In genomic region chr2:37647941-37648315, GRCh38 we compare ENCODE assay signal across 10 cellular contexts. TPM values are rescaled to one million over a fixed set of nuclear protein-coding genes. Genes with fewer than 3 reads are reported as not detected.
DNase-seq lines count a peak whose midpoint lies in the region; ATAC-seq and TF ChIP-seq lines count a peak whose summit lies in the region.
"Had no signal": no experiment of that assay in that cellular context is flagged by ENCODE, and none has a peak within 500 bp of the region (broad histone marks: within the 10 kb centered on the region; RNA-seq: fewer than 3 reads in every experiment).

No MANE protein-coding gene starts in this region.

- ATAC-seq in activated naive CD4-positive, alpha-beta T cell treated with anti-CD3 and anti-CD28 coated beads, Interleukin-2, amount 50 U/mL, for 72 hours: no peak
- ATAC-seq in GM18870 (IDR thresholded peaks at IDR 0.05; ENCODE audit: unreplicated experiment) (no peak), GM21786 (IDR thresholded peaks at IDR 0.05; ENCODE audit: unreplicated experiment) (no peak)

- H4K8ac ChIP-seq in mesendoderm (ENCODE audit: low read depth, low read length): no peak overlapping the region

- H2BK5ac ChIP-seq in mesendoderm (ENCODE audit: low read length): no peak overlapping the region

- no peak overlapping the region for H3K4me3 Mint-ChIP-seq in activated naive CD4-positive, alpha-beta T cell treated with anti-CD3 and anti-CD28 coated beads for 36 hours

- H3K4me1 Mint-ChIP-seq in activated naive CD4-positive, alpha-beta T cell treated with anti-CD3 and anti-CD28 coated beads for 36 hours (ENCODE audit: low read depth): peaks cover 67% of the 10 kb centered on the region

- TF ChIP-seq CTCF in adrenal gland (IDR thresholded peaks at IDR 0.05): no peak
- TF ChIP-seq CTCF in tibial artery (IDR thresholded peaks at IDR 0.05): no peak

- no peak overlapping the region for H3K56ac ChIP-seq in mesendoderm (ENCODE audit: low read length)

- no peak overlapping the region for H3K23ac ChIP-seq in mesendoderm (ENCODE audit: low read length)

- H3K4ac ChIP-seq in mesendoderm (ENCODE audit: low read depth, low read length): no peak overlapping the region

- peaks cover 32% of the 10 kb centered on the region for H3K36me3 Mint-ChIP-seq in activated naive CD4-positive, alpha-beta T cell treated with anti-CD3 and anti-CD28 coated beads for 36 hours (ENCODE audit: low read depth)
- peaks cover 34 to 62% of the 10 kb centered on the region in 2 donors for H3K36me3 Mint-ChIP-seq in activated naive CD4-positive, alpha-beta T cell treated with anti-CD3 and anti-CD28 coated beads, Interleukin-2, amount 50 U/mL, for 72 hours

- 52 to 67% (median 53%) methylated on average over 2 of the region's 2 CpGs for WGBS in adrenal gland, 4 donors
- no CpG with 5 or more reads among the region's 2 CpGs for WGBS in mesendoderm (ENCODE audit: extremely low coverage, insufficient coverage, low lambda C conversion rate)

- H3K9me3 ChIP-seq in adrenal gland (replicated peaks in 1 of 3) (no peaks in the 10 kb centered on the region), muscle layer of colon (ENCODE audit: low read length) (no peaks in the 10 kb centered on the region), tibial artery (no peaks in the 10 kb centered on the region)
- H3K9me3 ChIP-seq: HAP-1 had no signal

- H3K9me3 Mint-ChIP-seq in activated naive CD4-positive, alpha-beta T cell treated with anti-CD3 and anti-CD28 coated beads for 36 hours: peaks cover 3% of the 10 kb centered on the region
- peaks cover 3 to 17% of the 10 kb centered on the region in 2 donors for H3K9me3 Mint-ChIP-seq in activated naive CD4-positive, alpha-beta T cell treated with anti-CD3 and anti-CD28 coated beads, Interleukin-2, amount 50 U/mL, for 72 hours

- H3K4me2 ChIP-seq in mesendoderm (ENCODE audit: low read length): no peak overlapping the region

- DNase-seq in activated naive CD4-positive, alpha-beta T cell treated with anti-CD3 and anti-CD28 coated beads for 36 hours: no peak
- DNase-seq in activated naive CD4-positive, alpha-beta T cell treated with anti-CD3 and anti-CD28 coated beads, Interleukin-2, amount 50 U/mL, for 72 hours (ENCODE audit: low spot score in 2 of 2): no peak
- DNase-seq in adrenal gland (no peak), tibial artery (no peak), mesendoderm (no peak)
- DNase-seq: NCI-H526 treated with DMSO at 0.1 percent for 48 hours had no signal

- H3K79me1 ChIP-seq in mesendoderm (ENCODE audit: low read length): peaks cover 31% of the 10 kb centered on the region

- no peak overlapping the region for H2BK15ac ChIP-seq in mesendoderm (replicated peaks; ENCODE audit: low read depth)

- H3K79me2 ChIP-seq in mesendoderm (ENCODE audit: control insufficient read depth, insufficient read depth, low read length): peaks cover 26% of the 10 kb centered on the region

- intact Hi-C loops in activated naive CD4-positive, alpha-beta T cell treated with anti-CD3 and anti-CD28 coated beads for 36 hours (cut with micrococcal nuclease): loop anchor here (1.0 kb wide), 2 partner anchors 8 to 13 kb away; no protein-coding TSS in a partner anchor
- intact Hi-C loops in adrenal gland (cut with DNase I) (no loop called here), tibial artery (cut with DNase I; ENCODE audit: low total_unique reads) (no loop called here)

- H3K27ac ChIP-seq in adrenal gland: peak overlapping the region in 3 of 5 donors; percentile 45 to 82 (median 63)
- H3K27ac ChIP-seq in muscle layer of colon (ENCODE audit: low read depth, low read length): peak overlapping the region; percentile 13
- peak overlapping the region; percentile 21 to 41 for H3K27ac ChIP-seq in tibial artery
- H3K27ac ChIP-seq in mesendoderm (ENCODE audit: low read depth, low read length): no peak overlapping the region

- no peak overlapping the region for H3K9ac ChIP-seq in muscle layer of colon (ENCODE audit: low read length)
- no peak overlapping the region for H3K9ac ChIP-seq in mesendoderm (ENCODE audit: low read length)

- H3K36me3 ChIP-seq in adrenal gland (replicated peaks in 1 of 2): no peaks in the 10 kb centered on the region
- peaks cover 29% of the 10 kb centered on the region for H3K36me3 ChIP-seq in muscle layer of colon (ENCODE audit: insufficient read depth, low read length)
- peaks cover 18 to 25% (median 24%) of the 10 kb centered on the region in 3 donors for H3K36me3 ChIP-seq in tibial artery
- H3K36me3 ChIP-seq in mesendoderm (ENCODE audit: control insufficient read depth, insufficient read depth, low read length): no peaks in the 10 kb centered on the region

- no peak for TF ChIP-seq POLR2A in adrenal gland (IDR thresholded peaks at IDR 0.05)

- H3K27me3 ChIP-seq in adrenal gland: no peaks in the 10 kb centered on the region
- H3K27me3 ChIP-seq in muscle layer of colon (ENCODE audit: control insufficient read depth in 1 of 2, insufficient read depth in 2 of 2, low read length in 2 of 2): no peaks in the 10 kb centered on the region
- no peaks in the 10 kb centered on the region for H3K27me3 ChIP-seq in tibial artery
- no peaks in the 10 kb centered on the region for H3K27me3 ChIP-seq in mesendoderm (ENCODE audit: insufficient read depth, low read length, poor library complexity)

- H3K27me3 Mint-ChIP-seq in activated naive CD4-positive, alpha-beta T cell treated with anti-CD3 and anti-CD28 coated beads for 36 hours (ENCODE audit: low read depth): no peaks in the 10 kb centered on the region

- H3K18ac ChIP-seq in mesendoderm (ENCODE audit: low read length): no peak overlapping the region

- H3K4me1 ChIP-seq in adrenal gland (replicated peaks in 1 of 2): peaks cover 2 to 43% of the 10 kb centered on the region in 2 donors
- peaks cover 69% of the 10 kb centered on the region for H3K4me1 ChIP-seq in muscle layer of colon (ENCODE audit: insufficient read depth, low read length)
- peaks cover 0 to 86% (median 44%) of the 10 kb centered on the region in 4 donors for H3K4me1 ChIP-seq in tibial artery
- H3K4me1 ChIP-seq in mesendoderm (ENCODE audit: control insufficient read depth, low read depth, low read length): peaks cover 3% of the 10 kb centered on the region
- H3K4me1 ChIP-seq: HAP-1 had no signal

- H2BK120ac ChIP-seq in mesendoderm (ENCODE audit: low read depth, low read length): no peak overlapping the region

- no peak overlapping the region for H4K5ac ChIP-seq in mesendoderm (ENCODE audit: low read length)

- CTCF ChIA-PET in activated naive CD4-positive, alpha-beta T cell treated with anti-CD3 and anti-CD28 coated beads for 36 hours (lab: Charles Lee): interaction anchor here (0.8 to 1.3 kb wide), 3 partner anchors 9 to 184 kb away, joined by 3 to 4 read pairs (median 3); no protein-coding TSS in a partner anchor

- peak overlapping the region; percentile 78 for H3K27ac Mint-ChIP-seq in activated naive CD4-positive, alpha-beta T cell treated with anti-CD3 and anti-CD28 coated beads for 36 hours
- H3K27ac Mint-ChIP-seq in activated naive CD4-positive, alpha-beta T cell treated with anti-CD3 and anti-CD28 coated beads, Interleukin-2, amount 50 U/mL, for 72 hours: peak overlapping the region in 1 of 2 donors; percentile 31

- H3K4me3 ChIP-seq in adrenal gland: no peak overlapping the region
- H3K4me3 ChIP-seq in muscle layer of colon (ENCODE audit: low read depth in 1 of 2, low read length in 2 of 2): peak overlapping the region in 1 of 2 donors; percentile 0
- no peak overlapping the region for H3K4me3 ChIP-seq in tibial artery
- no peak overlapping the region for H3K4me3 ChIP-seq in mesendoderm (ENCODE audit: low read length)
- H3K4me3 ChIP-seq: HAP-1 had no signal

- H2AK5ac ChIP-seq in mesendoderm (ENCODE audit: low read length): no peak overlapping the region

RNA-seq across cellular contexts. Expression of gene CDC42EP3, which starts 23.5 kb away (rescaled TPM):
- total RNA-seq in activated naive CD4-positive, alpha-beta T cell treated with anti-CD3 and anti-CD28 coated beads for 36 hours: 1 to 10 TPM; 8.5 to 9.4 TPM
- 10 to 100 TPM; 11.1 to 12.5 TPM for total RNA-seq in activated naive CD4-positive, alpha-beta T cell treated with anti-CD3 and anti-CD28 coated beads, Interleukin-2, amount 50 U/mL, for 72 hours
- total RNA-seq in adrenal gland: 10 to 100 TPM in 5 of 8 donors, 1 to 10 TPM in 3; 4.2 to 30.2 (median 15.2) TPM
- polyA plus RNA-seq in adrenal gland: 10 to 100 TPM in 1 of 3 donors, 1 to 10 TPM in 2; 7.0 to 13.9 (median 7.6) TPM
- polyA plus RNA-seq in mesendoderm (2013, experiment 1 of 2): 32.7 TPM
- polyA plus RNA-seq in mesendoderm (2013, experiment 2 of 2): 32.9 TPM
